15 cellular contexts compared by ENCODE assay signal in the genomic region with DNA sequence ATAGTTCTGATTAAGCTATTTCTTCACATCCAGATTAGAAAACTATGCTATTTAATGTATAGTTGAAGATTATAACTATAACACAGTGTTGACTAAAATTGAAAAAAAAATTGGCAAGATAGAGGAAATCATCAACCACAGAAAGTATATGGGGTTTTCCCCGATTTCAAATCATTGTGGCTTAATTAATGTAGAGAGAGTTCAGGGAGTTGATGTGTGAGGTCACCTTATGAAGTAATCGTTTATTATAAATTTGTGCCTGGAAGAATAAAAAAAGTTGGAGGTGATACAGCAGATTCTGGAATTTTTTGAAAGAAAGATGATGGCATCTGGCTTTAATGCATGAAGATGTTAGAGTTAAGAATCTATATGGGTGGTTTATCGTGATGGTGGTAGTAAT.
DNase-seq lines count a peak whose midpoint lies in the region; ATAC-seq and TF ChIP-seq lines count a peak whose summit lies in the region.
"Had no signal": no experiment of that assay in that cellular context is flagged by ENCODE, and none has a peak within 500 bp of the region (broad histone marks: within the 10 kb centered on the region; RNA-seq: fewer than 3 reads in every experiment).

No MANE protein-coding gene starts in this region.

- H3K27ac ChIP-seq in OCI-LY3 (ENCODE audit: low read length): peak overlapping the region; percentile 68

- H3K4me3 ChIP-seq in OCI-LY3 (ENCODE audit: low read length): peak overlapping the region; percentile 66

- no peak overlapping the region for H3K27ac Mint-ChIP-seq in activated naive CD8-positive, alpha-beta T cell treated with anti-CD3 and anti-CD28 coated beads, Interleukin-2, amount 50 U/mL, for 24 hours
- H3K27ac Mint-ChIP-seq in activated naive CD8-positive, alpha-beta T cell treated with anti-CD3 and anti-CD28 coated beads for 36 hours: no peak overlapping the region
- H3K27ac Mint-ChIP-seq in stimulated activated naive CD8-positive, alpha-beta T cell treated with anti-CD3 and anti-CD28 coated beads, Interleukin-15, amount 100 ng/mL, for 72 hours: no peak overlapping the region
- H3K27ac Mint-ChIP-seq: activated CD4-positive, alpha-beta T cell treated with anti-CD3 and anti-CD28 coated beads, Interleukin-2, amount 10 ng/mL, durations not matched to agents 24 days and 14 days; activated T-cell treated with anti-CD3 and anti-CD28 coated beads, Interleukin-2, amount 50 U/mL, for 24 hours; CD8-positive, alpha-beta memory T cell had no signal

- no peaks in the 10 kb centered on the region for H3K36me3 ChIP-seq in OCI-LY3 (replicated peaks; ENCODE audit: low read depth, low read length)

- H3K36me3 Mint-ChIP-seq in activated naive CD8-positive, alpha-beta T cell treated with anti-CD3 and anti-CD28 coated beads, Interleukin-2, amount 50 U/mL, for 24 hours (ENCODE audit: low read depth): peaks cover 4% of the 10 kb centered on the region
- peaks cover under 1% of the 10 kb centered on the region for H3K36me3 Mint-ChIP-seq in activated naive CD8-positive, alpha-beta T cell treated with anti-CD3 and anti-CD28 coated beads for 36 hours
- H3K36me3 Mint-ChIP-seq: CD8-positive, alpha-beta memory T cell had no signal

- H4K20me1 ChIP-seq in OCI-LY3 (ENCODE audit: insufficient read depth, low read length): no peaks in the 10 kb centered on the region

- H3K79me2 ChIP-seq in OCI-LY3 (ENCODE audit: low read length): no peaks in the 10 kb centered on the region

- peaks cover 44% of the 10 kb centered on the region for H3K9me3 Mint-ChIP-seq in activated naive CD8-positive, alpha-beta T cell treated with anti-CD3 and anti-CD28 coated beads, Interleukin-2, amount 50 U/mL, for 24 hours
- H3K9me3 Mint-ChIP-seq in activated naive CD8-positive, alpha-beta T cell treated with anti-CD3 and anti-CD28 coated beads for 36 hours: peaks cover 41% of the 10 kb centered on the region
- peaks cover 19 to 29% of the 10 kb centered on the region in 2 donors for H3K9me3 Mint-ChIP-seq in stimulated activated naive CD8-positive, alpha-beta T cell treated with anti-CD3 and anti-CD28 coated beads, Interleukin-15, amount 100 ng/mL, for 72 hours

- H3K9me3 ChIP-seq in OCI-LY3 (ENCODE audit: insufficient read depth, low read length): peaks cover 10% of the 10 kb centered on the region; the same call in 1 of the 2 replicates

- peaks cover 16% of the 10 kb centered on the region for H3K4me1 ChIP-seq in OCI-LY3 (ENCODE audit: low read length)

- peaks cover 59% of the 10 kb centered on the region for H3K27me3 Mint-ChIP-seq in activated naive CD8-positive, alpha-beta T cell treated with anti-CD3 and anti-CD28 coated beads, Interleukin-2, amount 50 U/mL, for 24 hours
- H3K27me3 Mint-ChIP-seq in activated naive CD8-positive, alpha-beta T cell treated with anti-CD3 and anti-CD28 coated beads for 36 hours: peaks cover 77% of the 10 kb centered on the region
- peaks cover 77% of the 10 kb centered on the region for H3K27me3 Mint-ChIP-seq in stimulated activated naive CD8-positive, alpha-beta T cell treated with anti-CD3 and anti-CD28 coated beads, Interleukin-15, amount 100 ng/mL, for 72 hours
- H3K27me3 Mint-ChIP-seq: CD8-positive, alpha-beta memory T cell had no signal

- peak; percentile 75 for ATAC-seq in activated naive CD8-positive, alpha-beta T cell treated with anti-CD3 and anti-CD28 coated beads, Interleukin-2, amount 50 U/mL, for 24 hours
- peak; percentile 75 for ATAC-seq in HG02852 (IDR thresholded peaks at IDR 0.05; ENCODE audit: unreplicated experiment)
- ATAC-seq in stimulated activated naive CD8-positive, alpha-beta T cell treated with anti-CD3 and anti-CD28 coated beads, Interleukin-15, amount 100 ng/mL, for 72 hours: peak; percentile 87
- ATAC-seq: right cardiac atrium had no signal

- H2AFZ ChIP-seq in OCI-LY3 (ENCODE audit: low read depth, low read length): no peak overlapping the region

- peaks cover 12% of the 10 kb centered on the region for H3K27me3 ChIP-seq in OCI-LY3 (ENCODE audit: low read depth, low read length)

- peak overlapping the region; percentile 15; the same call in 1 of the 2 replicates for H3K9ac ChIP-seq in OCI-LY3 (ENCODE audit: low read length)

- no peak overlapping the region for H3K4me3 Mint-ChIP-seq in activated naive CD8-positive, alpha-beta T cell treated with anti-CD3 and anti-CD28 coated beads, Interleukin-2, amount 50 U/mL, for 24 hours
- H3K4me3 Mint-ChIP-seq in activated naive CD8-positive, alpha-beta T cell treated with anti-CD3 and anti-CD28 coated beads for 36 hours: no peak overlapping the region
- no peak overlapping the region for H3K4me3 Mint-ChIP-seq in stimulated activated naive CD8-positive, alpha-beta T cell treated with anti-CD3 and anti-CD28 coated beads, Interleukin-15, amount 100 ng/mL, for 72 hours
- H3K4me3 Mint-ChIP-seq: activated CD4-positive, alpha-beta T cell treated with anti-CD3 and anti-CD28 coated beads, Interleukin-2, amount 10 ng/mL, durations not matched to agents 24 days and 14 days; activated T-cell treated with anti-CD3 and anti-CD28 coated beads, Interleukin-2, amount 50 U/mL, for 24 hours; CD8-positive, alpha-beta memory T cell had no signal

- TF ChIP-seq CTCF in OCI-LY3 (IDR thresholded peaks at IDR 0.05; ENCODE audit: low read depth, low read length): no peak

- H3K4me2 ChIP-seq in OCI-LY3 (ENCODE audit: low read length): peak overlapping the region; percentile 76

- DNase-seq in activated naive CD8-positive, alpha-beta T cell treated with anti-CD3 and anti-CD28 coated beads, Interleukin-2, amount 50 U/mL, for 24 hours: no peak
- DNase-seq in activated naive CD8-positive, alpha-beta T cell treated with anti-CD3 and anti-CD28 coated beads for 36 hours: no peak
- DNase-seq in stimulated activated naive CD8-positive, alpha-beta T cell treated with anti-CD3 and anti-CD28 coated beads, Interleukin-15, amount 100 ng/mL, for 72 hours: no peak
- DNase-seq in NCI-H1417 treated with DMSO at 0.1 percent for 48 hours (lab: John Stamatoyannopoulos, UW) (no peak), OCI-M1 (lab: John Stamatoyannopoulos, UW) (no peak), NCI-H774 (lab: John Stamatoyannopoulos, UW) (no peak)
- DNase-seq: activated CD4-positive, alpha-beta T cell treated with anti-CD3 and anti-CD28 coated beads, Interleukin-2, amount 10 ng/mL, durations not matched to agents 24 days and 14 days; activated T-cell treated with anti-CD3 and anti-CD28 coated beads, Interleukin-2, amount 50 U/mL, for 24 hours; CD8-positive, alpha-beta memory T cell; NCI-H1048; right cardiac atrium; stimulated activated CD4-positive, alpha-beta T cell treated with anti-CD3 and anti-CD28 coated beads, Interleukin-1b, Interleukin-23, amount 100 ng/mL, for 48 hours; T-helper 9 cell had no signal

- H3K4me1 Mint-ChIP-seq in activated naive CD8-positive, alpha-beta T cell treated with anti-CD3 and anti-CD28 coated beads, Interleukin-2, amount 50 U/mL, for 24 hours: peaks cover 6% of the 10 kb centered on the region
- H3K4me1 Mint-ChIP-seq in activated naive CD8-positive, alpha-beta T cell treated with anti-CD3 and anti-CD28 coated beads for 36 hours: peaks cover 6% of the 10 kb centered on the region
- H3K4me1 Mint-ChIP-seq in stimulated activated naive CD8-positive, alpha-beta T cell treated with anti-CD3 and anti-CD28 coated beads, Interleukin-15, amount 100 ng/mL, for 72 hours: peaks cover 9% of the 10 kb centered on the region
